ENCODE assay signal across 1 cellular context in genomic region chr17:14737984-14738651, GRCh38.
TF ChIP-seq lines count a peak whose summit lies in the region.

No MANE protein-coding gene starts in this region.

TF ChIP-seq in HepG2, 621 proteins besides CTCF, POLR2A, EP300 and RAD21 (continued from another document):
- TF ChIP-seq ATF2 (CRISPR knock-in tag; IDR thresholded peaks at IDR 0.05) (peak; percentile 72), SP4 (CRISPR knock-in tag; IDR thresholded peaks at IDR 0.05) (no peak), THAP8 (CRISPR knock-in tag; IDR thresholded peaks at IDR 0.05; ENCODE audit: borderline replicate concordance) (no peak), ZFAT (CRISPR knock-in tag; conservative IDR thresholded peaks at IDR 0.05) (no peak), ZNF264 (CRISPR knock-in tag; IDR thresholded peaks at IDR 0.05) (peak; percentile 45; the same call in 1 of the 2 replicates), NKX3-1 (CRISPR knock-in tag; IDR thresholded peaks at IDR 0.05) (0 out of 2 replicates have a peak, but pooled peaks have one; percentile 12), DPF2 (CRISPR knock-in tag; IDR thresholded peaks at IDR 0.05; ENCODE audit: borderline replicate concordance, low read depth) (peak; percentile 77)
